ENCODE assay signal across 18 cellular contexts in genomic region chr1:22888320-22889075, GRCh38.
DNase-seq lines count a peak whose midpoint lies in the region; ATAC-seq, FAIRE-seq and TF ChIP-seq lines count a peak whose summit lies in the region.
"Had no signal": no experiment of that assay in that cellular context is flagged by ENCODE, and none has a peak within 500 bp of the region (broad histone marks: within the 10 kb centered on the region; RNA-seq: fewer than 3 reads in every experiment).

No MANE protein-coding gene starts in this region.

- no peak overlapping the region for H2BK15ac ChIP-seq in IMR-90 (ENCODE audit: low read depth, low read length)

- dilution Hi-C loops in IMR-90 (cut with HindIII; ENCODE audit: low sequenced_read_pairs, unreplicated experiment) = no loop called here

- H3K14ac ChIP-seq in IMR-90 (replicated peaks; ENCODE audit: low read depth, low read length) = no peak overlapping the region

- no peak overlapping the region for H4K8ac ChIP-seq in IMR-90 (ENCODE audit: low read depth in 2 of 2, low read length in 2 of 2)

- H3K18ac ChIP-seq in IMR-90 (ENCODE audit: low read depth, low read length) = no peak overlapping the region

- no peak overlapping the region for H3K4me2 ChIP-seq in IMR-90 (ENCODE audit: low read depth, low read length)
- H3K4me2 ChIP-seq: PC-9 had no signal

- H3K9me3 ChIP-seq in IMR-90 (ENCODE audit: control insufficient read depth, insufficient read depth, low read length) = no peaks in the 10 kb centered on the region
- H3K9me3 ChIP-seq: sigmoid colon, thoracic aorta had no signal

- no peak for TF ChIP-seq RAD21 in IMR-90 (IDR thresholded peaks at IDR 0.05; ENCODE audit: low read length)

- H3K9ac ChIP-seq in IMR-90 (ENCODE audit: low read depth, low read length) = no peak overlapping the region

- no peak overlapping the region for H3K56ac ChIP-seq in IMR-90 (ENCODE audit: extremely low read depth, insufficient read depth, low read length)

- no peaks in the 10 kb centered on the region for H3K9me3 Mint-ChIP-seq in activated naive CD4-positive, alpha-beta T cell treated with anti-CD3 and anti-CD28 coated beads for 36 hours
- H3K9me3 Mint-ChIP-seq: activated T-cell treated with anti-CD3 and anti-CD28 coated beads, Interleukin-2, amount 50 U/mL, for 4 hours had no signal

- H4K20me1 ChIP-seq in IMR-90 (ENCODE audit: insufficient read depth, low read length) = peaks cover 23% of the 10 kb centered on the region

- no peak overlapping the region for H3K27ac Mint-ChIP-seq in activated naive CD4-positive, alpha-beta T cell treated with anti-CD3 and anti-CD28 coated beads for 36 hours
- H3K27ac Mint-ChIP-seq: activated naive CD8-positive, alpha-beta T cell had no signal

- DNase-seq in AG08395 (ENCODE audit: low spot score) (peak; percentile 17), IMR-90 (peak; percentile 77), bronchial epithelial cell (ENCODE audit: low read depth) (peak; percentile 23), iris pigment epithelial cell (ENCODE audit: low read depth) (peak; percentile 29), NCI-H774 (lab: John Stamatoyannopoulos, UW) (no peak), substantia nigra (lab: John Stamatoyannopoulos, UW) (no peak)
- DNase-seq in activated naive CD4-positive, alpha-beta T cell treated with anti-CD3 and anti-CD28 coated beads for 36 hours = no peak
- DNase-seq: activated T-cell treated with anti-CD3 and anti-CD28 coated beads, Interleukin-2, amount 50 U/mL, for 4 hours; cerebellar nuclear complex; NCI-H2081 treated with DMSO at 0.1 percent for 48 hours; NCI-H526 treated with DMSO at 0.1 percent for 48 hours; sigmoid colon; stimulated activated CD4-positive, alpha-beta T cell treated with anti-CD3 and anti-CD28 coated beads, Interleukin-4, amount 100 ng/mL, for 1 hour had no signal

- no peaks in the 10 kb centered on the region for H3K9me1 ChIP-seq in IMR-90 (ENCODE audit: insufficient read depth, low read length)

- H2BK20ac ChIP-seq in IMR-90 (ENCODE audit: low read depth, low read length) = no peak overlapping the region

- intact Hi-C loops in IMR-90 (cut with micrococcal nuclease) = loop anchor here (1.0 kb wide), 2 partner anchors 184 to 214 kb away; no protein-coding TSS in a partner anchor
- intact Hi-C loops in activated naive CD4-positive, alpha-beta T cell treated with anti-CD3 and anti-CD28 coated beads for 36 hours (cut with micrococcal nuclease) = loop anchor here (1.0 kb wide), 1 partner anchor 184 kb away; no protein-coding TSS in a partner anchor

- no peak for FAIRE-seq in bronchial epithelial cell (lab: Jason Lieb, UNC)
- FAIRE-seq: endometrium had no signal

- H2AK9ac ChIP-seq in IMR-90 (replicated peaks; ENCODE audit: low read depth, low read length, poor library complexity) = no peak overlapping the region

- no peak for TF ChIP-seq POLR2A in IMR-90 (IDR thresholded peaks at IDR 0.05; ENCODE audit: low read depth, low read length)

- peaks cover 18% of the 10 kb centered on the region for H3K36me3 ChIP-seq in IMR-90 (ENCODE audit: control insufficient read depth, insufficient read depth, low read length)
- peaks cover 5% of the 10 kb centered on the region for H3K36me3 ChIP-seq in bronchial epithelial cell (ENCODE audit: control insufficient read depth, insufficient read depth, low read length)
- H3K36me3 ChIP-seq: sigmoid colon, thoracic aorta had no signal

- no peak overlapping the region for H2AFZ ChIP-seq in IMR-90 (replicated peaks; ENCODE audit: low read length, poor library complexity)
- H2AFZ ChIP-seq: PC-9 had no signal

- H4K5ac ChIP-seq in IMR-90 (ENCODE audit: low read depth, low read length) = no peak overlapping the region

- H3K4me3 Mint-ChIP-seq in activated naive CD4-positive, alpha-beta T cell treated with anti-CD3 and anti-CD28 coated beads for 36 hours = no peak overlapping the region
- H3K4me3 Mint-ChIP-seq: activated naive CD8-positive, alpha-beta T cell; activated T-cell treated with anti-CD3 and anti-CD28 coated beads, Interleukin-2, amount 50 U/mL, for 4 hours had no signal

- H3K27me3 Mint-ChIP-seq in activated naive CD4-positive, alpha-beta T cell treated with anti-CD3 and anti-CD28 coated beads for 36 hours (ENCODE audit: low read depth) = peaks cover 7% of the 10 kb centered on the region

- H3K4ac ChIP-seq in IMR-90 (ENCODE audit: low read depth, low read length) = no peak overlapping the region

- H3K27ac ChIP-seq in IMR-90 (ENCODE audit: insufficient read depth, low read length) (no peak overlapping the region), substantia nigra (ENCODE audit: low read depth, low read length, poor library complexity, severe bottlenecking) (no peak overlapping the region)
- H3K27ac ChIP-seq: PC-9, sigmoid colon, thoracic aorta had no signal

- no peak overlapping the region for H4K91ac ChIP-seq in IMR-90 (ENCODE audit: insufficient read depth, low read depth, low read length)

- H3K27me3 ChIP-seq in IMR-90 (ENCODE audit: control insufficient read depth, insufficient read depth, low read length) (no peaks in the 10 kb centered on the region), bronchial epithelial cell (ENCODE audit: control insufficient read depth, insufficient read depth, low read length) (no peaks in the 10 kb centered on the region)
- H3K27me3 ChIP-seq: sigmoid colon had no signal

- H3K4me3 ChIP-seq in IMR-90 (ENCODE audit: insufficient read depth, low read depth, low read length) (no peak overlapping the region), bronchial epithelial cell (ENCODE audit: low read depth, low read length) (no peak overlapping the region)
- H3K4me3 ChIP-seq: PC-9, sigmoid colon, thoracic aorta had no signal

- H3K79me1 ChIP-seq in IMR-90 (ENCODE audit: low read depth in 1 of 2, low read length in 2 of 2) = no peaks in the 10 kb centered on the region

- H3K4me1 ChIP-seq in IMR-90 (ENCODE audit: control insufficient read depth, insufficient read depth, low read length) = peaks cover 5% of the 10 kb centered on the region; the same call in 1 of the 2 replicates
- H3K4me1 ChIP-seq: sigmoid colon had no signal

- 100% methylated on average over 1 of the region's 8 CpGs; no CpG with 5 or more reads in 1 of the 2 experiments for whole genome bisulfite sequencing in IMR-90 (ENCODE audit: extremely low coverage in 2 of 2, insufficient read length in 1 of 2), 2 experiments

- no peak for TF ChIP-seq CTCF in IMR-90 (conservative IDR thresholded peaks at IDR 0.05; ENCODE audit: low read depth, low read length)
- no peak for TF ChIP-seq CTCF in bronchial epithelial cell (IDR thresholded peaks at IDR 0.05; ENCODE audit: insufficient read depth, low read length, severe bottlenecking)

- H2BK5ac ChIP-seq in IMR-90 (ENCODE audit: low read depth, low read length, poor library complexity, severe bottlenecking) = no peak overlapping the region

- no TSS peak for BruUV-seq in IMR-90 (replicated peaks; lab: Mats Ljungman, UMichigan)

- in situ Hi-C loops in IMR-90 (cut with MboI; ENCODE audit: low sequenced_read_pairs) = loop anchor here (10.0 kb wide), 1 partner anchor 184 kb away; no protein-coding TSS in a partner anchor

- CTCF ChIA-PET in IMR-90 (lab: Yijun Ruan, JAX) = interaction anchor here (0.7 to 1.6 kb wide), 10 partner anchors 9 to 218 kb away, joined by 3 to 6 read pairs (median 4); no protein-coding TSS in a partner anchor
- CTCF ChIA-PET in activated naive CD4-positive, alpha-beta T cell treated with anti-CD3 and anti-CD28 coated beads for 36 hours (lab: Charles Lee) = interaction anchor here (0.9 to 1.2 kb wide), 4 partner anchors 12 to 215 kb away, joined by 3 to 5 read pairs (median 4); no protein-coding TSS in a partner anchor

- no peak overlapping the region for H3K23ac ChIP-seq in IMR-90 (ENCODE audit: low read depth, low read length)

- no peaks in the 10 kb centered on the region for H3K36me3 Mint-ChIP-seq in activated naive CD4-positive, alpha-beta T cell treated with anti-CD3 and anti-CD28 coated beads for 36 hours (ENCODE audit: low read depth)
- H3K36me3 Mint-ChIP-seq: activated naive CD8-positive, alpha-beta T cell had no signal

- H2AK5ac ChIP-seq in IMR-90 (ENCODE audit: low read depth, low read length) = peak overlapping the region; percentile 66; the same call in 1 of the 2 replicates

- no peak overlapping the region for H2BK120ac ChIP-seq in IMR-90 (ENCODE audit: low read depth, low read length)

- peaks cover 6% of the 10 kb centered on the region for H3K4me1 Mint-ChIP-seq in activated naive CD4-positive, alpha-beta T cell treated with anti-CD3 and anti-CD28 coated beads for 36 hours (ENCODE audit: low read depth)

- ATAC-seq in IMR-90 (ENCODE audit: low read depth) (peak; percentile 47), GM21447 (IDR thresholded peaks at IDR 0.05; ENCODE audit: unreplicated experiment) (no peak)
- ATAC-seq: activated T-cell treated with anti-CD3 and anti-CD28 coated beads, Interleukin-2, amount 50 U/mL, for 4 hours had no signal

- POLR2A ChIA-PET in IMR-90 (lab: Charles Lee; ENCODE audit: unreplicated experiment) = no interaction called here

TF ChIP-seq in IMR-90, 13 proteins besides CTCF, POLR2A, EP300 and RAD21 (continues in another document):
- no peak for TF ChIP-seq ELK1 (IDR thresholded peaks at IDR 0.05; ENCODE audit: borderline replicate concordance, low read depth, low read length)
- TF ChIP-seq NFE2L2 (IDR thresholded peaks at IDR 0.05; ENCODE audit: low read depth, low read length) = no peak
- 0 out of 2 replicates have a peak, but pooled peaks have one; percentile 23 for TF ChIP-seq CEBPB (IDR thresholded peaks at IDR 0.05; ENCODE audit: low read depth, low read length)
- TF ChIP-seq MAZ (IDR thresholded peaks at IDR 0.05; ENCODE audit: borderline replicate concordance, low read depth, low read length) = no peak
- no peak for TF ChIP-seq SMC3 (IDR thresholded peaks at IDR 0.05; ENCODE audit: low read depth, low read length)
- TF ChIP-seq FOS (IDR thresholded peaks at IDR 0.05; ENCODE audit: low read depth, low read length) = peak; percentile 39; the same call in 1 of the 2 replicates
- TF ChIP-seq USF2 (IDR thresholded peaks at IDR 0.05; ENCODE audit: low read depth, low read length) = no peak
- no peak for TF ChIP-seq RFX5 (IDR thresholded peaks at IDR 0.05; ENCODE audit: low read depth, low read length)

Comparison
In these comparisons a context has a peak if more than half of its experiments do, and no peak if none do; other contexts are left out.
1. DNase-seq: peak in AG08395 (single experiment), IMR-90 (single experiment), bronchial epithelial cell (single experiment) and iris pigment epithelial cell (single experiment); none in activated naive CD4-positive, alpha-beta T cell treated with anti-CD3 and anti-CD28 coated beads for 36 hours (single experiment), NCI-H774 (single experiment) and substantia nigra (0 of 49).